Comparison of ENCODE assay signal across 9 cellular contexts in genomic region chr7:7761974-7762769, GRCh38. TPM values are rescaled to one million over a fixed set of nuclear protein-coding genes. Genes with fewer than 3 reads are reported as not detected.
DNase-seq lines count a peak whose midpoint lies in the region; ATAC-seq, FAIRE-seq and TF ChIP-seq lines count a peak whose summit lies in the region.
"Had no signal": no experiment of that assay in that cellular context is flagged by ENCODE, and none has a peak within 500 bp of the region (broad histone marks: within the 10 kb centered on the region; RNA-seq: fewer than 3 reads in every experiment).

No MANE protein-coding gene starts in this region.

- H3K4me2 ChIP-seq in astrocyte (ENCODE audit: low read length) = peak overlapping the region; percentile 75

- H3K36me3 ChIP-seq in Caco-2 (ENCODE audit: control insufficient read depth, insufficient read depth, low read length) (no peaks in the 10 kb centered on the region), astrocyte (ENCODE audit: insufficient read depth, low read length) (no peaks in the 10 kb centered on the region), upper lobe of left lung (no peaks in the 10 kb centered on the region), H7 (replicated peaks; ENCODE audit: control insufficient read depth, insufficient read depth, low read length) (no peaks in the 10 kb centered on the region), body of pancreas (replicated peaks in 1 of 2; ENCODE audit: insufficient read depth in 1 of 2, low read depth in 2 of 2) (no peaks in the 10 kb centered on the region)

- H3K27me3 ChIP-seq in Caco-2 (replicated peaks; ENCODE audit: control insufficient read depth, insufficient read depth, low read length) (no peaks in the 10 kb centered on the region), astrocyte (ENCODE audit: insufficient read depth, low read length) (no peaks in the 10 kb centered on the region), upper lobe of left lung (no peaks in the 10 kb centered on the region), H7 (ENCODE audit: control insufficient read depth, insufficient read depth, low read length) (no peaks in the 10 kb centered on the region), body of pancreas (no peaks in the 10 kb centered on the region)

- H3K9me3 ChIP-seq in Caco-2 (no peaks in the 10 kb centered on the region), astrocyte (ENCODE audit: insufficient read depth, low read depth, low read length) (no peaks in the 10 kb centered on the region), upper lobe of left lung (no peaks in the 10 kb centered on the region), body of pancreas (no peaks in the 10 kb centered on the region)

- intact Hi-C loops in Caco-2 (cut with micrococcal nuclease; ENCODE audit: unreplicated experiment) = loop anchor here (1.0 to 10.0 kb wide), 4 partner anchors 81 to 533 kb away; no protein-coding TSS in a partner anchor
- intact Hi-C loops in left colon (cut with DNase I, micrococcal nuclease) = no loop called here
- intact Hi-C loops in body of pancreas (cut with DNase I) = no loop called here

- H3K27ac Mint-ChIP-seq in Caco-2 (ENCODE audit: unreplicated experiment) (no peak overlapping the region), astrocyte (ENCODE audit: unreplicated experiment) (no peak overlapping the region)

- peaks cover 32% of the 10 kb centered on the region for H3K4me1 Mint-ChIP-seq in Caco-2 (ENCODE audit: low read depth, unreplicated experiment)
- H3K4me1 Mint-ChIP-seq in astrocyte (ENCODE audit: low read depth, unreplicated experiment) = peaks cover 5% of the 10 kb centered on the region

- H3K27me3 Mint-ChIP-seq in Caco-2 (ENCODE audit: insufficient read depth, unreplicated experiment) = no peaks in the 10 kb centered on the region
- H3K27me3 Mint-ChIP-seq in astrocyte (ENCODE audit: low read depth, unreplicated experiment) = no peaks in the 10 kb centered on the region

- TF ChIP-seq CTCF in Caco-2 (IDR thresholded peaks at IDR 0.05; ENCODE audit: insufficient read depth in 1 of 2, low read depth in 1 of 2, low read length in 1 of 2, severe bottlenecking in 1 of 2, unreplicated experiment in 1 of 2) (no peak), astrocyte (IDR thresholded peaks at IDR 0.05; ENCODE audit: insufficient read depth, low read depth, low read length) (no peak), upper lobe of left lung (IDR thresholded peaks at IDR 0.05) (no peak), body of pancreas (IDR thresholded peaks at IDR 0.05) (no peak)

- H3K4me1 ChIP-seq in Caco-2 (peaks cover 33% of the 10 kb centered on the region), astrocyte (ENCODE audit: insufficient read depth, low read length) (peaks cover 4% of the 10 kb centered on the region), upper lobe of left lung (peaks cover 9 to 26% (median 14%) of the 10 kb centered on the region in 4 donors), body of pancreas (peaks cover 22% of the 10 kb centered on the region)

- no peaks in the 10 kb centered on the region for H3K36me3 Mint-ChIP-seq in Caco-2 (ENCODE audit: insufficient read depth, unreplicated experiment)
- H3K36me3 Mint-ChIP-seq in astrocyte (ENCODE audit: low read depth, unreplicated experiment) = no peaks in the 10 kb centered on the region

- no peak overlapping the region for H3K27ac ChIP-seq in astrocyte (ENCODE audit: low read depth, low read length)
- peak overlapping the region; percentile 50 to 82 (median 56) for H3K27ac ChIP-seq in upper lobe of left lung
- peak overlapping the region in 2 of 4 donors; percentile 26 to 30 for H3K27ac ChIP-seq in body of pancreas
- H3K27ac ChIP-seq: SK-N-MC had no signal

- H3K9me3 Mint-ChIP-seq in Caco-2 (ENCODE audit: unreplicated experiment) (no peaks in the 10 kb centered on the region), astrocyte (ENCODE audit: unreplicated experiment) (no peaks in the 10 kb centered on the region)

- no peaks in the 10 kb centered on the region for H4K20me1 ChIP-seq in astrocyte (ENCODE audit: insufficient read depth, low read length)

- no peak for FAIRE-seq in astrocyte (lab: Jason Lieb, UNC)

- H3K79me2 ChIP-seq in astrocyte (ENCODE audit: insufficient read depth, low read length) = no peaks in the 10 kb centered on the region

- no peak for TF ChIP-seq EP300 in upper lobe of left lung (IDR thresholded peaks at IDR 0.05)

- ATAC-seq in GM19395 (IDR thresholded peaks at IDR 0.05; ENCODE audit: unreplicated experiment) (peak; percentile 65), left colon (peak; percentile 87), upper lobe of left lung (ENCODE audit: low FRiP score in 2 of 2) (peak; percentile 34 to 73), body of pancreas (no peak)

- POLR2A ChIA-PET in Caco-2 (lab: Charles Lee) = no interaction called here

- peak overlapping the region; percentile 17 for H3K4me3 ChIP-seq in Caco-2 (ENCODE audit: low read depth, low read length)
- peak overlapping the region; percentile 49 for H3K4me3 ChIP-seq in astrocyte (ENCODE audit: insufficient read depth, low read depth, low read length)
- peak overlapping the region in 3 of 4 donors; percentile 36 to 46 (median 42) for H3K4me3 ChIP-seq in upper lobe of left lung
- no peak overlapping the region for H3K4me3 ChIP-seq in H7 (ENCODE audit: insufficient read depth, low read depth, low read length)
- no peak overlapping the region for H3K4me3 ChIP-seq in body of pancreas
- H3K4me3 ChIP-seq: SK-N-MC had no signal

- peak in 1 of 2 experiments; percentile 5 for DNase-seq in Caco-2
- DNase-seq in HS-5 (ENCODE audit: low read depth) = peak; percentile 52
- DNase-seq in astrocyte (ENCODE audit: low read depth) = peak; percentile 15
- DNase-seq in left colon = no peak
- DNase-seq in upper lobe of left lung = no peak
- no peak for DNase-seq in H7
- no peak for DNase-seq in body of pancreas

- BruUV-seq in Caco-2 (replicated peaks; lab: Mats Ljungman, UMichigan) = no TSS peak

- H3K4me3 Mint-ChIP-seq in Caco-2 (ENCODE audit: unreplicated experiment) (peak overlapping the region; percentile 62), astrocyte (ENCODE audit: unreplicated experiment) (no peak overlapping the region)

- 8 to 15% methylated on average over 9 of the region's 9 CpGs for WGBS in upper lobe of left lung, 2 donors
- 33 to 38% methylated on average over 9 of the region's 9 CpGs for WGBS in body of pancreas, 2 donors

- TF ChIP-seq POLR2A in upper lobe of left lung (IDR thresholded peaks at IDR 0.05) (no peak), body of pancreas (IDR thresholded peaks at IDR 0.05) (no peak)

- peak overlapping the region; percentile 54 for H3K9ac ChIP-seq in astrocyte (ENCODE audit: low read length)

- CTCF ChIA-PET in Caco-2 (lab: Charles Lee) = no interaction called here

- H2AFZ ChIP-seq in astrocyte (ENCODE audit: low read depth, low read length) = peak overlapping the region; percentile 22

RNA-seq across cellular contexts. Expression of gene RPA3, which starts 43.8 kb away (rescaled TPM):
- total RNA-seq in Caco-2 (2022) (76.3 and 90.2 TPM in 2 replicates), astrocyte (14.6 and 17.7 TPM in 2 replicates), left colon (10 to 100 TPM; 25.5 to 26.4 TPM), upper lobe of left lung (10 to 100 TPM in 5 of 6 donors, 1 to 10 TPM in 1; 6.3 to 31.1 (median 19.5) TPM), body of pancreas (1 to 10 TPM in 1 of 2 donors, under 1 TPM in 1; 0.66 to 6.0 TPM)
- 58.1 and 59.9 TPM in 2 replicates for total RNA-seq in H7 (2014; rRNA removed; shearing (Covaris generic))

Comparison
In these comparisons a context has a peak if more than half of its experiments do, and no peak if none do; other contexts are left out.
1. DNase-seq: peak in HS-5 (single experiment) and astrocyte (single experiment); none in left colon (0 of 2), upper lobe of left lung (0 of 2), H7 (single experiment) and body of pancreas (0 of 4).
2. H3K4me3 ChIP-seq: peak in Caco-2 (single experiment), astrocyte (single experiment) and upper lobe of left lung (3 of 4); none in H7 (single experiment) and body of pancreas (0 of 2).